ENCODE assay signal across 7 cellular contexts in genomic region chr12:98642801-98643200, GRCh38. TPM values are rescaled to one million over a fixed set of nuclear protein-coding genes. Genes with fewer than 3 reads are reported as not detected.
DNase-seq lines count a peak whose midpoint lies in the region; ATAC-seq and TF ChIP-seq lines count a peak whose summit lies in the region.
"Not testable (repeated sequence)": the region's sequence is repeated elsewhere in the genome, so short reads cannot be mapped to it uniquely, and the experiment has no call there.

No MANE protein-coding gene starts in this region.

- H3K4ac ChIP-seq in IMR-90 (ENCODE audit: low read depth, low read length) = peak overlapping the region; percentile 16; the same call in 1 of the 2 replicates

- not testable (repeated sequence) for H3K36me3 ChIP-seq in CD8-positive, alpha-beta T cell (ENCODE audit: insufficient read depth, low read length); IMR-90 (ENCODE audit: control insufficient read depth, insufficient read depth, low read length); SU-DHL-6 (ENCODE audit: low read length); brain microvascular endothelial cell (replicated peaks); hepatocyte (replicated peaks; ENCODE audit: insufficient read depth, low read depth); neutrophil

- CTCF ChIA-PET in CD8-positive, alpha-beta T cell (lab: Charles Lee) = interaction anchor here (1.2 kb wide), 1 partner anchor 76 kb away, joined by 4 read pairs; no protein-coding TSS in a partner anchor
- CTCF ChIA-PET in IMR-90 (lab: Yijun Ruan, JAX) = not testable (repeated sequence)

- peak overlapping the region; percentile 58 for H3K4me3 Mint-ChIP-seq in CD8-positive, alpha-beta T cell
- H3K4me3 Mint-ChIP-seq in activated T-cell treated with anti-CD3 and anti-CD28 coated beads, Interleukin-2, amount 50 U/mL, for 72 hours = peak overlapping the region; percentile 97 to 100

- H3K9me3 ChIP-seq in CD8-positive, alpha-beta T cell (ENCODE audit: low read length); IMR-90 (ENCODE audit: control insufficient read depth, insufficient read depth, low read length); SU-DHL-6 (ENCODE audit: insufficient read depth, low read length); hepatocyte (ENCODE audit: low read depth); neutrophil: not testable (repeated sequence)

- not testable (repeated sequence) for H3K9me1 ChIP-seq in IMR-90 (ENCODE audit: insufficient read depth, low read length)

- not testable (repeated sequence) for TF ChIP-seq CTCF in CD8-positive, alpha-beta T cell (IDR thresholded peaks at IDR 0.05); IMR-90 (conservative IDR thresholded peaks at IDR 0.05; ENCODE audit: low read depth, low read length); SU-DHL-6 (IDR thresholded peaks at IDR 0.05; ENCODE audit: insufficient read depth, low read length, poor library complexity, severe bottlenecking); brain microvascular endothelial cell (IDR thresholded peaks at IDR 0.05; ENCODE audit: low read depth, low read length, missing control alignments); hepatocyte (IDR thresholded peaks at IDR 0.05; ENCODE audit: poor library complexity); neutrophil (IDR thresholded peaks at IDR 0.05)

- not testable (repeated sequence) for H4K8ac ChIP-seq in IMR-90 (ENCODE audit: low read depth in 2 of 2, low read length in 2 of 2)

- peaks cover 14% of the 10 kb centered on the region for H3K4me1 ChIP-seq in CD8-positive, alpha-beta T cell (ENCODE audit: insufficient read depth, low read length)
- not testable (repeated sequence) for H3K4me1 ChIP-seq in IMR-90 (ENCODE audit: control insufficient read depth, insufficient read depth, low read length); hepatocyte (ENCODE audit: insufficient read depth)
- H3K4me1 ChIP-seq in neutrophil (ENCODE audit: control insufficient read depth in 1 of 2, insufficient read depth in 1 of 2, low read depth in 1 of 2, low read length in 1 of 2) = peaks cover 69 to 78% of the 10 kb centered on the region in 2 experiments

- not testable (repeated sequence) for DNase-seq in CD8-positive, alpha-beta T cell; IMR-90; activated T-cell treated with anti-CD3 and anti-CD28 coated beads, Interleukin-2, amount 50 U/mL, for 72 hours; brain microvascular endothelial cell; hepatocyte (ENCODE audit: low spot score)

- BruUV-seq in IMR-90 (replicated peaks; lab: Mats Ljungman, UMichigan) = not testable (repeated sequence)

- not testable (repeated sequence) for H2AK5ac ChIP-seq in IMR-90 (ENCODE audit: low read depth, low read length)

- H3K18ac ChIP-seq in IMR-90 (ENCODE audit: low read depth, low read length) = not testable (repeated sequence)

- in situ Hi-C loops in IMR-90 (cut with MboI; ENCODE audit: low sequenced_read_pairs); brain microvascular endothelial cell (cut with HindIII; ENCODE audit: low pct_ligation_motif_present, low sequenced_read_pairs): not testable (repeated sequence)

- no CpG with 5 or more reads among the region's 5 CpGs for WGBS in IMR-90 (ENCODE audit: extremely low coverage in 2 of 2, insufficient read length in 1 of 2), 2 experiments
- WGBS in hepatocyte (ENCODE audit: low lambda C conversion rate, missing lambda C conversion rate) = 99% methylated on average over 5 of the region's 5 CpGs

- H3K4me3 ChIP-seq in CD8-positive, alpha-beta T cell (ENCODE audit: low read depth, low read length); IMR-90 (ENCODE audit: insufficient read depth, low read depth, low read length); SU-DHL-6 (ENCODE audit: insufficient read depth, low read length, poor library complexity, severe bottlenecking); hepatocyte: not testable (repeated sequence)
- H3K4me3 ChIP-seq in brain microvascular endothelial cell (ENCODE audit: low read depth, low read length) = peak overlapping the region; percentile 87
- peak overlapping the region; percentile 99 for H3K4me3 ChIP-seq in neutrophil (ENCODE audit: low read depth in 1 of 2, low read length in 1 of 2)

- H2BK120ac ChIP-seq in IMR-90 (ENCODE audit: low read depth, low read length) = not testable (repeated sequence)

- peaks cover 0 to 26% of the 10 kb centered on the region in 2 experiments; a peak in 2 of 4 replicates for H3K79me1 ChIP-seq in IMR-90 (ENCODE audit: low read depth in 1 of 2, low read length in 2 of 2)

- not testable (repeated sequence) for H3K9me2 ChIP-seq in SU-DHL-6 (replicated peaks; ENCODE audit: insufficient read depth, low read length); hepatocyte (replicated peaks; ENCODE audit: insufficient read depth)

- H2BK15ac ChIP-seq in IMR-90 (ENCODE audit: low read depth, low read length) = not testable (repeated sequence)

- peaks cover 18% of the 10 kb centered on the region for H3K36me3 Mint-ChIP-seq in CD8-positive, alpha-beta T cell
- H3K36me3 Mint-ChIP-seq in activated T-cell treated with anti-CD3 and anti-CD28 coated beads, Interleukin-2, amount 50 U/mL, for 72 hours (ENCODE audit: insufficient read depth in 2 of 2) = not testable (repeated sequence)

- H2AFZ ChIP-seq in IMR-90 (replicated peaks; ENCODE audit: low read length, poor library complexity); SU-DHL-6 (ENCODE audit: low read depth, low read length, severe bottlenecking); hepatocyte: not testable (repeated sequence)

- H3K4me2 ChIP-seq in IMR-90 (ENCODE audit: low read depth, low read length) (peak overlapping the region; percentile 53; the same call in 1 of the 2 replicates), SU-DHL-6 (ENCODE audit: low read depth, low read length, poor library complexity, severe bottlenecking) (peak overlapping the region; percentile 94), hepatocyte (peak overlapping the region; percentile 93)

- not testable (repeated sequence) for TF ChIP-seq RAD21 in IMR-90 (IDR thresholded peaks at IDR 0.05; ENCODE audit: low read length)

- not testable (repeated sequence) for H3K9me3 Mint-ChIP-seq in CD8-positive, alpha-beta T cell; activated T-cell treated with anti-CD3 and anti-CD28 coated beads, Interleukin-2, amount 50 U/mL, for 72 hours

- H3K79me2 ChIP-seq in SU-DHL-6 (ENCODE audit: insufficient read depth, low read length) (peaks cover 88% of the 10 kb centered on the region), hepatocyte (peaks cover 71% of the 10 kb centered on the region)

- intact Hi-C loops in CD8-positive, alpha-beta T cell (cut with DNase I, micrococcal nuclease) = loop anchor here in 1 of 2 experiments (10.0 kb wide), 1 partner anchor 1738 kb away; the partner anchor contains the start of gene NEDD1
- intact Hi-C loops in IMR-90 (cut with micrococcal nuclease) = loop anchor here (10.0 kb wide), 1 partner anchor 128 kb away; the partner anchor contains the start of gene TMPO

- not testable (repeated sequence) for TF ChIP-seq POLR2A in IMR-90 (IDR thresholded peaks at IDR 0.05; ENCODE audit: low read depth, low read length)

- H3F3A ChIP-seq in SU-DHL-6 (ENCODE audit: insufficient read depth) = not testable (repeated sequence)

- H4K5ac ChIP-seq in IMR-90 (ENCODE audit: low read depth, low read length) = not testable (repeated sequence)

- not testable (repeated sequence) for H3K9ac ChIP-seq in IMR-90 (ENCODE audit: low read depth, low read length)
- 0 out of 2 replicates have a peak overlapping the region, but pooled peaks have one; percentile 95 for H3K9ac ChIP-seq in SU-DHL-6 (ENCODE audit: low read length)

- not testable (repeated sequence) for H3K27ac Mint-ChIP-seq in CD8-positive, alpha-beta T cell; activated T-cell treated with anti-CD3 and anti-CD28 coated beads, Interleukin-2, amount 50 U/mL, for 72 hours

- peaks cover 43% of the 10 kb centered on the region for H3K4me1 Mint-ChIP-seq in CD8-positive, alpha-beta T cell (ENCODE audit: low read depth)
- H3K4me1 Mint-ChIP-seq in activated T-cell treated with anti-CD3 and anti-CD28 coated beads, Interleukin-2, amount 50 U/mL, for 72 hours (ENCODE audit: low read depth) = peaks cover 45% of the 10 kb centered on the region

- not testable (repeated sequence) for H3K56ac ChIP-seq in IMR-90 (ENCODE audit: extremely low read depth, insufficient read depth, low read length)

- H3K23ac ChIP-seq in IMR-90 (ENCODE audit: low read depth, low read length) = not testable (repeated sequence)

- not testable (repeated sequence) for H2AK9ac ChIP-seq in IMR-90 (replicated peaks; ENCODE audit: low read depth, low read length, poor library complexity)

- H4K20me1 ChIP-seq in IMR-90 (ENCODE audit: insufficient read depth, low read length); SU-DHL-6 (ENCODE audit: low read depth, low read length); hepatocyte (ENCODE audit: insufficient read depth, poor library complexity, severe bottlenecking): not testable (repeated sequence)

- not testable (repeated sequence) for H3K14ac ChIP-seq in IMR-90 (replicated peaks; ENCODE audit: low read depth, low read length)

- not testable (repeated sequence) for H3K27ac ChIP-seq in CD8-positive, alpha-beta T cell (ENCODE audit: low read depth, low read length); IMR-90 (ENCODE audit: insufficient read depth, low read length); SU-DHL-6 (ENCODE audit: low read depth, low read length); brain microvascular endothelial cell; hepatocyte
- H3K27ac ChIP-seq in neutrophil = peak overlapping the region; percentile 93

- H3K27me3 ChIP-seq in CD8-positive, alpha-beta T cell (ENCODE audit: insufficient read depth, low read length); IMR-90 (ENCODE audit: control insufficient read depth, insufficient read depth, low read length); SU-DHL-6 (ENCODE audit: low read length); brain microvascular endothelial cell (replicated peaks); hepatocyte; neutrophil: not testable (repeated sequence)

- ATAC-seq in CD8-positive, alpha-beta T cell; IMR-90 (ENCODE audit: low read depth); activated T-cell treated with anti-CD3 and anti-CD28 coated beads, Interleukin-2, amount 50 U/mL, for 72 hours (replicated peaks in 1 of 2): not testable (repeated sequence)

- not testable (repeated sequence) for H2BK5ac ChIP-seq in IMR-90 (ENCODE audit: low read depth, low read length, poor library complexity, severe bottlenecking)

- H3K27me3 Mint-ChIP-seq in CD8-positive, alpha-beta T cell (ENCODE audit: low read depth); activated T-cell treated with anti-CD3 and anti-CD28 coated beads, Interleukin-2, amount 50 U/mL, for 72 hours (ENCODE audit: low read depth): not testable (repeated sequence)

- POLR2A ChIA-PET in CD8-positive, alpha-beta T cell (lab: Charles Lee) = interaction anchor here (0.6 to 3.4 kb wide), 2 partner anchors 37 to 49 kb away, joined by 3 to 30 read pairs; partner anchors contain the start of gene SLC25A3
- POLR2A ChIA-PET in IMR-90 (lab: Charles Lee; ENCODE audit: unreplicated experiment) = not testable (repeated sequence)

- H2BK20ac ChIP-seq in IMR-90 (ENCODE audit: low read depth, low read length) = not testable (repeated sequence)

- dilution Hi-C loops in IMR-90 (cut with HindIII; ENCODE audit: low sequenced_read_pairs, unreplicated experiment) = not testable (repeated sequence)

- not testable (repeated sequence) for H4K91ac ChIP-seq in IMR-90 (ENCODE audit: insufficient read depth, low read depth, low read length)

RNA-seq across cellular contexts. Expression of gene IKBIP, which starts 1.8 kb away (rescaled TPM):
- 1 to 10 TPM; 1.4 to 1.9 TPM for total RNA-seq in CD8-positive, alpha-beta T cell
- total RNA-seq in IMR-90 (2012; rRNA removed) (37.1 and 88.3 TPM in 2 replicates), hepatocyte (45.5 and 52.5 TPM in 2 replicates)
- polyA plus RNA-seq in IMR-90 (2012; rRNA removed) (48.7 and 52.7 TPM in 2 replicates), hepatocyte (38.0 and 44.5 TPM in 2 replicates)
- polyA plus RNA-seq in IMR-90 (2012; cell fraction: cytosol; rRNA removed) = 16.6 and 18.3 TPM in 2 replicates
- polyA plus RNA-seq in IMR-90 (2012; cell fraction: nucleus; rRNA removed; ENCODE audit: low replicate concordance) = 4.6 and 10.0 TPM in 2 replicates
- 10 to 100 TPM; 17.2 to 20.4 TPM for total RNA-seq in activated T-cell treated with anti-CD3 and anti-CD28 coated beads, Interleukin-2, amount 50 U/mL, for 72 hours

RNA-seq across cellular contexts. Expression of gene APAF1, which starts 2.3 kb away (rescaled TPM):
- 10 to 100 TPM; 10.5 to 11.9 TPM for total RNA-seq in CD8-positive, alpha-beta T cell
- total RNA-seq in IMR-90 (2012; rRNA removed) (32.8 and 42.2 TPM in 2 replicates), hepatocyte (20.8 and 26.4 TPM in 2 replicates)
- polyA plus RNA-seq in IMR-90 (2012; rRNA removed) (8.3 and 10.9 TPM in 2 replicates), hepatocyte (5.9 and 6.8 TPM in 2 replicates)
- polyA plus RNA-seq in IMR-90 (2012; cell fraction: cytosol; rRNA removed) = 3.7 and 4.3 TPM in 2 replicates
- polyA plus RNA-seq in IMR-90 (2012; cell fraction: nucleus; rRNA removed; ENCODE audit: low replicate concordance) = 7.7 and 14.3 TPM in 2 replicates
- 10 to 100 TPM; 18.6 to 22.2 TPM for total RNA-seq in activated T-cell treated with anti-CD3 and anti-CD28 coated beads, Interleukin-2, amount 50 U/mL, for 72 hours

RNA-seq across cellular contexts. Expression of gene SLC25A3, which starts 49.3 kb away (rescaled TPM):
- 100 to 1,000 TPM; 686 TPM for total RNA-seq in CD8-positive, alpha-beta T cell
- total RNA-seq in IMR-90 (2012; rRNA removed) (861 and 1,218 TPM in 2 replicates), hepatocyte (780 and 871 TPM in 2 replicates)
- polyA plus RNA-seq in IMR-90 (2012; rRNA removed) (601 and 657 TPM in 2 replicates), hepatocyte (421 and 423 TPM in 2 replicates)
- polyA plus RNA-seq in IMR-90 (2012; cell fraction: cytosol; rRNA removed) = 577 and 1,347 TPM in 2 replicates
- polyA plus RNA-seq in IMR-90 (2012; cell fraction: nucleus; rRNA removed; ENCODE audit: low replicate concordance) = 661 and 776 TPM in 2 replicates
- total RNA-seq in activated T-cell treated with anti-CD3 and anti-CD28 coated beads, Interleukin-2, amount 50 U/mL, for 72 hours = 100 to 1,000 TPM; 579 to 697 TPM

Comparison
In these comparisons a context has a peak if more than half of its experiments do, and no peak if none do; other contexts are left out.
1. RNA of gene IKBIP, which starts 1.8 kb away (total RNA-seq): 45.5 to 52.5 TPM in hepatocyte, 37.1 to 88.3 TPM in IMR-90 and 17.2 to 20.4 TPM in activated T-cell treated with anti-CD3 and anti-CD28 coated beads, Interleukin-2, amount 50 U/mL, for 72 hours; 1.4 to 1.9 TPM in CD8-positive, alpha-beta T cell; every median in the first group is over 4 times any median in the second.
2. Peak in every context shown above with its lines, with median percentiles within 50 percentile points of each other: H3K4me2 ChIP-seq.